Comparison of ENCODE assay signal across 25 cellular contexts in the genomic region with DNA sequence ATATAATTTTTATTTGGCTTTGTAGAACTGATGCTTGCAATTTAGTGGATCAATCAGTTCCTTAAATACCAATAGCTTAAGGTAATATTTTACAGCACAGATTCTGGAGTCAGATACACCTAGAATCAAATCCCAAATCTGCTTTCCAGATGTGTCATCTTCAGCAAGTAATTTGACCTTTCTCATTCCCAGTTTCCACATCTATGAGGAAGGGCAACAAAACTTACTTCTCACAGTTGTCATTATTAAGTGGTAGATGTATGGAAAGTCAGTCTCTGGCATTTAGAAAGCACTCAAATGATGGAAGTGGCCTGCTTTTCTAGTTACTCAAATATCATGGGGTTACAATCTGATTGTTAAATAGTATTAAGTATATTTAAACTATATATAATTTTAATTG.
"Had no signal": no experiment of that assay in that cellular context is flagged by ENCODE, and none has a peak within 500 bp of the region (broad histone marks: within the 10 kb centered on the region; RNA-seq: fewer than 3 reads in every experiment).

No MANE protein-coding gene starts in this region.

- H3K79me2 ChIP-seq: hepatocyte had no signal

- H3K4me1 ChIP-seq: gastroesophageal sphincter, heart left ventricle, left lung, neural progenitor cell, psoas muscle, spleen, tibial nerve, upper lobe of left lung had no signal

- H2AFZ ChIP-seq: hepatocyte, neural progenitor cell had no signal

- FAIRE-seq: endothelial cell of umbilical vein, kidney, urothelium cell line had no signal

- DNase-seq: dermis blood vessel endothelial cell; effector memory CD4-positive, alpha-beta T cell; heart left ventricle; kidney; left cardiac atrium; left lung; mesendoderm; midbrain; naive thymus-derived CD4-positive, alpha-beta T cell; psoas muscle; right cardiac atrium; spleen; stimulated activated CD4-positive, alpha-beta T cell treated with anti-CD3 and anti-CD28 coated beads, Interleukin-4, amount 100 ng/mL, for 4 hours; stimulated activated naive B cell treated with anti-CD40 and anti-IgM and Interleukin-4, amounts not matched to agents 10 μg/mL and 1 μg/mL and 100 μg/mL, for 72 hours; upper lobe of left lung had no signal

- H3K4me3 ChIP-seq: coronary artery, gastroesophageal sphincter, heart left ventricle, hepatocyte, left lung, neural progenitor cell, psoas muscle, skin epidermis, spleen, thoracic aorta, tibial nerve, upper lobe of left lung had no signal

- H3K4me2 ChIP-seq: hepatocyte, neural progenitor cell had no signal

- H3K9me3 ChIP-seq: gastroesophageal sphincter, heart left ventricle, psoas muscle, thoracic aorta had no signal

- ATAC-seq: esophagus mucosa; gastroesophageal sphincter; heart left ventricle; left cardiac atrium; naive thymus-derived CD4-positive, alpha-beta T cell; psoas muscle; right cardiac atrium; stimulated activated naive B cell treated with anti-CD40 and anti-IgM and Interleukin-4, amounts not matched to agents 10 μg/mL and 1 μg/mL and 100 μg/mL, for 72 hours had no signal

- H3K27me3 ChIP-seq: gastroesophageal sphincter, heart left ventricle, hepatocyte, left lung, neural progenitor cell, spleen, tibial nerve, upper lobe of left lung had no signal

- H3K9ac ChIP-seq: neural progenitor cell had no signal

- H3K27ac ChIP-seq: coronary artery, gastroesophageal sphincter, heart left ventricle, hepatocyte, left lung, neural progenitor cell, psoas muscle, skin epidermis, spleen, thoracic aorta, tibial nerve, upper lobe of left lung had no signal

- H3K36me3 ChIP-seq: gastroesophageal sphincter, heart left ventricle, left lung, neural progenitor cell, spleen, thoracic aorta, tibial nerve, upper lobe of left lung had no signal
